8 cellular contexts compared by ENCODE assay signal in the genomic region with DNA sequence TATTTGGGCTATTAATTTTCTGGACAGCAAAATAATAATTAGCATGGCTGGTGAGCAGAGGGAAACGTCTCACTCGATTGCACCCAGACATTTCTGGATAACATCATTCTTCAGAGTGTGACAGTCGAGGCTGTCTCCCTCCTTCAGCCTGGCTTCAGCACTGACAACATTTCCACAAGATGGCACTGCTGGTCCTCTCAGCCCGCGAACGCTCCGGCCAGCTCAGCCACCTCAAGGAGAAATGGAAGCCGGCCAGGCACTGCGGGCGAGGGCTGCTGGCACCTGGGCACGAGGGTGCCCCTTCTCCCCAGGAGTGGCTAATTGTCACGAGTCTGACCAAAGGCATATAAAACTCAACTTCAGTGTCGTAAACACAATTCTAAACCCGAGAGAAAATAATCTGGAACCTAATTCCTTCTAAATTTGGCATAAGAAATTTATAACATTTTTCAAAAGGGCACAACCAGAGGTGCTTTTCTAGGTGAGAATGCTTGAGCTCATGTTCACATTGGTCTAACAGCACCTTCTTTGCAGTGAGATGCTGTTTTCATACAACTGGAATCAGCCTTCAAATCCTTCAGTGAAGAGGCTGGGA.
A peak's percentile ranks its signal among the peaks of the same experiment; 100 is the strongest.
DNase-seq lines count a peak whose midpoint lies in the region; ATAC-seq and TF ChIP-seq lines count a peak whose summit lies in the region.

No MANE protein-coding gene starts in this region.

- 7 to 15% (median 12%) methylated on average over 14 of the region's 14 CpGs for WGBS in heart left ventricle, 4 donors

- H3K36me3 ChIP-seq in GM06990 (ENCODE audit: control insufficient read depth, insufficient read depth, low read length) (peaks cover 7% of the 10 kb centered on the region), heart left ventricle (peaks cover 0 to 3% (median 0%) of the 10 kb centered on the region in 9 donors)
- H3K36me3 ChIP-seq in CD8-positive, alpha-beta memory T cell (ENCODE audit: insufficient read depth, low read length), result no peaks in the 10 kb centered on the region

- H3K9me3 ChIP-seq in heart left ventricle, result no peaks in the 10 kb centered on the region
- no peaks in the 10 kb centered on the region for H3K9me3 ChIP-seq in CD8-positive, alpha-beta memory T cell (ENCODE audit: low read length)

- H3K4me1 Mint-ChIP-seq in activated naive CD8-positive, alpha-beta T cell treated with anti-CD3 and anti-CD28 coated beads, Interleukin-2, amount 50 U/mL, for 24 hours, result peaks cover 32% of the 10 kb centered on the region
- peaks cover 17 to 29% (median 23%) of the 10 kb centered on the region in 3 donors for H3K4me1 Mint-ChIP-seq in CD8-positive, alpha-beta memory T cell

- no peak for TF ChIP-seq POLR2A in heart left ventricle (IDR thresholded peaks at IDR 0.05)

- H3K4me3 ChIP-seq in GM06990 (replicated peaks; ENCODE audit: low read depth, low read length) (no peak overlapping the region), heart left ventricle (no peak overlapping the region)
- no peak overlapping the region for H3K4me3 ChIP-seq in CD8-positive, alpha-beta memory T cell (ENCODE audit: low read length)

- no peak overlapping the region for H3K4me3 Mint-ChIP-seq in activated naive CD8-positive, alpha-beta T cell treated with anti-CD3 and anti-CD28 coated beads, Interleukin-2, amount 50 U/mL, for 24 hours
- no peak overlapping the region for H3K4me3 Mint-ChIP-seq in CD8-positive, alpha-beta memory T cell

- H3K27me3 Mint-ChIP-seq in activated naive CD8-positive, alpha-beta T cell treated with anti-CD3 and anti-CD28 coated beads, Interleukin-2, amount 50 U/mL, for 24 hours, result no peaks in the 10 kb centered on the region
- H3K27me3 Mint-ChIP-seq in CD8-positive, alpha-beta memory T cell, result no peaks in the 10 kb centered on the region

- no peak overlapping the region for H3K27ac Mint-ChIP-seq in activated naive CD8-positive, alpha-beta T cell treated with anti-CD3 and anti-CD28 coated beads, Interleukin-2, amount 50 U/mL, for 24 hours
- H3K27ac Mint-ChIP-seq in CD8-positive, alpha-beta memory T cell, result peak overlapping the region in 2 of 8 donors; percentile 6 to 17

- ATAC-seq in HG02763 (IDR thresholded peaks at IDR 0.05; ENCODE audit: unreplicated experiment) (peak; percentile 40), heart left ventricle (peak; percentile 81 to 92 (median 89))
- no peak for ATAC-seq in activated naive CD8-positive, alpha-beta T cell treated with anti-CD3 and anti-CD28 coated beads, Interleukin-2, amount 50 U/mL, for 24 hours

- CTCF ChIA-PET in CD8-positive, alpha-beta memory T cell (lab: Charles Lee), result no interaction called here

- POLR2A ChIA-PET in CD8-positive, alpha-beta memory T cell (lab: Charles Lee), result no interaction called here

- H3K27me3 ChIP-seq in GM06990 (replicated peaks; ENCODE audit: control insufficient read depth, insufficient read depth, low read length) (no peaks in the 10 kb centered on the region), heart left ventricle (no peaks in the 10 kb centered on the region)
- no peaks in the 10 kb centered on the region for H3K27me3 ChIP-seq in CD8-positive, alpha-beta memory T cell (ENCODE audit: insufficient read depth, low read length, poor library complexity, severe bottlenecking)

- peaks cover 0 to 13% (median 9%) of the 10 kb centered on the region in 12 donors for H3K4me1 ChIP-seq in heart left ventricle
- H3K4me1 ChIP-seq in CD8-positive, alpha-beta memory T cell (ENCODE audit: insufficient read depth, low read length), result peaks cover 13% of the 10 kb centered on the region

- H3K9me3 Mint-ChIP-seq in activated naive CD8-positive, alpha-beta T cell treated with anti-CD3 and anti-CD28 coated beads, Interleukin-2, amount 50 U/mL, for 24 hours, result no peaks in the 10 kb centered on the region
- H3K9me3 Mint-ChIP-seq in CD8-positive, alpha-beta memory T cell, result no peaks in the 10 kb centered on the region

- peak; percentile 70 for TF ChIP-seq CTCF in GM06990 (IDR thresholded peaks at IDR 0.05; ENCODE audit: insufficient read depth, low read length, poor library complexity, severe bottlenecking)
- TF ChIP-seq CTCF in heart left ventricle (IDR thresholded peaks at IDR 0.05), result peak; percentile 62 to 88 (median 76)

- no peak overlapping the region for H3K27ac ChIP-seq in heart left ventricle
- no peak overlapping the region for H3K27ac ChIP-seq in CD8-positive, alpha-beta memory T cell (ENCODE audit: low read depth, low read length)

- H3K36me3 Mint-ChIP-seq in activated naive CD8-positive, alpha-beta T cell treated with anti-CD3 and anti-CD28 coated beads, Interleukin-2, amount 50 U/mL, for 24 hours (ENCODE audit: low read depth), result peaks cover 2% of the 10 kb centered on the region
- peaks cover 3 to 31% (median 4%) of the 10 kb centered on the region in 3 donors for H3K36me3 Mint-ChIP-seq in CD8-positive, alpha-beta memory T cell

- intact Hi-C loops in heart left ventricle (cut with DNase I), result loop anchor here in 8 of 10 donors (2.0 to 10.0 kb wide), 12 partner anchors 107 to 1330 kb away; no protein-coding TSS in a partner anchor
- intact Hi-C loops in posterior vena cava (cut with DNase I), result no loop called here

- DNase-seq in 8988T, result peak; percentile 85
- peak; percentile 43 for DNase-seq in GM06990 (ENCODE audit: extremely low read depth, insufficient read length)
- DNase-seq in NCI-H2107 treated with DMSO at 0.1 percent for 48 hours (lab: John Stamatoyannopoulos, UW; ENCODE audit: unreplicated experiment), result peak; percentile 60
- peak; percentile 35 for DNase-seq in activated naive CD8-positive, alpha-beta T cell treated with anti-CD3 and anti-CD28 coated beads, Interleukin-2, amount 50 U/mL, for 24 hours
- DNase-seq in heart left ventricle, result peak; percentile 75 to 84 (median 77)
- peak; percentile 87 for DNase-seq in posterior vena cava (ENCODE audit: low spot score)
- DNase-seq in CD8-positive, alpha-beta memory T cell, result no peak

Comparison
In these comparisons a context has a peak if more than half of its experiments do, and no peak if none do; other contexts are left out.
1. DNase-seq: peak in 8988T (single experiment), GM06990 (single experiment), NCI-H2107 treated with DMSO at 0.1 percent for 48 hours (single experiment), activated naive CD8-positive, alpha-beta T cell treated with anti-CD3 and anti-CD28 coated beads, Interleukin-2, amount 50 U/mL, for 24 hours (single experiment), heart left ventricle (5 of 5) and posterior vena cava (single experiment); none in CD8-positive, alpha-beta memory T cell (0 of 5).
2. intact Hi-C loops: an anchor here in heart left ventricle (2.0 to 10.0 kb wide); none called in posterior vena cava.